ENCODE assay signal across 9 cellular contexts in genomic region chrX:75603833-75604232, GRCh38.
DNase-seq lines count a peak whose midpoint lies in the region; ATAC-seq and TF ChIP-seq lines count a peak whose summit lies in the region.
"Had no signal": no experiment of that assay in that cellular context is flagged by ENCODE, and none has a peak within 500 bp of the region (broad histone marks: within the 10 kb centered on the region; RNA-seq: fewer than 3 reads in every experiment).

No MANE protein-coding gene starts in this region.

- TF ChIP-seq CTCF in MM.1S (IDR thresholded peaks at IDR 0.05; ENCODE audit: low read length) (peak; percentile 63), ascending aorta (IDR thresholded peaks at IDR 0.05) (peak; percentile 25 to 75 (median 70))

- H3K4me2 ChIP-seq in MM.1S (ENCODE audit: low read depth, low read length) = no peak overlapping the region

- H2AFZ ChIP-seq in MM.1S (ENCODE audit: low read length) = no peak overlapping the region

- H3K36me3 ChIP-seq in MM.1S (replicated peaks; ENCODE audit: insufficient read depth, low read length) (no peaks in the 10 kb centered on the region), ascending aorta (no peaks in the 10 kb centered on the region)

- H3K4me1 ChIP-seq in MM.1S (ENCODE audit: low read length) (no peaks in the 10 kb centered on the region), ascending aorta (no peaks in the 10 kb centered on the region)

- intact Hi-C loops in activated CD4-positive, alpha-beta T cell treated with anti-CD3 and anti-CD28 coated beads, Interleukin-2, amount 10 ng/mL, durations not matched to agents 24 days and 14 days (cut with micrococcal nuclease) = loop anchor here (2.0 kb wide), 1 partner anchor 565 kb away; no protein-coding TSS in a partner anchor
- intact Hi-C loops in ascending aorta (cut with DNase I) = loop anchor here (10.0 kb wide), 2 partner anchors 449 to 679 kb away; partner anchors contain the start of genes ABCB7 and NEXMIF

- H3K9me3 ChIP-seq in MM.1S (replicated peaks; ENCODE audit: insufficient read depth, low read length) (no peaks in the 10 kb centered on the region), ascending aorta (no peaks in the 10 kb centered on the region)

- no peak for ATAC-seq in GM19324 (IDR thresholded peaks at IDR 0.05; ENCODE audit: low FRiP score, unreplicated experiment)
- ATAC-seq in HG02973 (IDR thresholded peaks at IDR 0.05; ENCODE audit: unreplicated experiment) = no peak
- no peak for ATAC-seq in HG02970 (IDR thresholded peaks at IDR 0.05; ENCODE audit: low FRiP score, unreplicated experiment)

- no peaks in the 10 kb centered on the region for H3F3A ChIP-seq in MM.1S (ENCODE audit: insufficient read depth, low read length)

- no peaks in the 10 kb centered on the region for H3K79me2 ChIP-seq in MM.1S (ENCODE audit: low read length)

- H3K36me3 Mint-ChIP-seq in activated CD4-positive, alpha-beta T cell treated with anti-CD3 and anti-CD28 coated beads, Interleukin-2, amount 10 ng/mL, durations not matched to agents 24 days and 14 days (ENCODE audit: low read depth) = no peaks in the 10 kb centered on the region

- H3K9ac ChIP-seq in MM.1S (ENCODE audit: low read length) = no peak overlapping the region

- H3K27me3 Mint-ChIP-seq in activated CD4-positive, alpha-beta T cell treated with anti-CD3 and anti-CD28 coated beads, Interleukin-2, amount 10 ng/mL, durations not matched to agents 24 days and 14 days = no peaks in the 10 kb centered on the region

- no peak overlapping the region for H3K27ac ChIP-seq in MM.1S (ENCODE audit: low read length)
- no peak overlapping the region for H3K27ac ChIP-seq in ascending aorta
- H3K27ac ChIP-seq: skin epidermis had no signal

- H3K9me3 Mint-ChIP-seq in activated CD4-positive, alpha-beta T cell treated with anti-CD3 and anti-CD28 coated beads, Interleukin-2, amount 10 ng/mL, durations not matched to agents 24 days and 14 days = peaks cover 4% of the 10 kb centered on the region

- H4K20me1 ChIP-seq in MM.1S (ENCODE audit: insufficient read depth, low read length) = no peaks in the 10 kb centered on the region

- H3K4me3 ChIP-seq in MM.1S (ENCODE audit: low read length) (no peak overlapping the region), ascending aorta (no peak overlapping the region)
- H3K4me3 ChIP-seq: skin epidermis had no signal

- H3K27me3 ChIP-seq in MM.1S (replicated peaks; ENCODE audit: insufficient read depth, low read length) = no peaks in the 10 kb centered on the region
- H3K27me3 ChIP-seq in ascending aorta = no peaks in the 10 kb centered on the region

- no peak overlapping the region for H3K27ac Mint-ChIP-seq in activated CD4-positive, alpha-beta T cell treated with anti-CD3 and anti-CD28 coated beads, Interleukin-2, amount 10 ng/mL, durations not matched to agents 24 days and 14 days

- no peaks in the 10 kb centered on the region for H3K9me2 ChIP-seq in MM.1S (replicated peaks; ENCODE audit: insufficient read depth, low read length)

- DNase-seq in activated CD4-positive, alpha-beta T cell treated with anti-CD3 and anti-CD28 coated beads, Interleukin-2, amount 10 ng/mL, durations not matched to agents 24 days and 14 days = peak; percentile 53
- DNase-seq in activated CD4-positive, alpha-beta T cell treated with anti-CD3 and anti-CD28 coated beads, Interleukin-2, amount 50 U/mL, for 48 hours = no peak
- DNase-seq in MM.1S = peak; percentile 52
- no peak for DNase-seq in ascending aorta (ENCODE audit: low spot score in 2 of 2)
- DNase-seq in kidney tubule cell (ENCODE audit: low spot score) = peak; percentile 35

- H3K4me1 Mint-ChIP-seq in activated CD4-positive, alpha-beta T cell treated with anti-CD3 and anti-CD28 coated beads, Interleukin-2, amount 10 ng/mL, durations not matched to agents 24 days and 14 days = no peaks in the 10 kb centered on the region

- H3K4me3 Mint-ChIP-seq in activated CD4-positive, alpha-beta T cell treated with anti-CD3 and anti-CD28 coated beads, Interleukin-2, amount 10 ng/mL, durations not matched to agents 24 days and 14 days = no peak overlapping the region

Comparison
In these comparisons a context has a peak if more than half of its experiments do, and no peak if none do; other contexts are left out.
1. DNase-seq: peak in activated CD4-positive, alpha-beta T cell treated with anti-CD3 and anti-CD28 coated beads, Interleukin-2, amount 10 ng/mL, durations not matched to agents 24 days and 14 days (single experiment), MM.1S (single experiment) and kidney tubule cell (single experiment); none in activated CD4-positive, alpha-beta T cell treated with anti-CD3 and anti-CD28 coated beads, Interleukin-2, amount 50 U/mL, for 48 hours (0 of 2) and ascending aorta (0 of 2).